12 cellular contexts compared by ENCODE assay signal in genomic region chr1:155944396-155944728, GRCh38. TPM values are rescaled to one million over a fixed set of nuclear protein-coding genes. Genes with fewer than 3 reads are reported as not detected.
DNase-seq lines count a peak whose midpoint lies in the region; ATAC-seq, FAIRE-seq and TF ChIP-seq lines count a peak whose summit lies in the region.
"Had no signal": no experiment of that assay in that cellular context is flagged by ENCODE, and none has a peak within 500 bp of the region (broad histone marks: within the 10 kb centered on the region; RNA-seq: fewer than 3 reads in every experiment).

No MANE protein-coding gene starts in this region.

- no peak for TF ChIP-seq CTCF in brain (conservative IDR thresholded peaks at IDR 0.05)
- TF ChIP-seq CTCF in thoracic aorta (IDR thresholded peaks at IDR 0.05) = no peak
- no peak for TF ChIP-seq CTCF in kidney (IDR thresholded peaks at IDR 0.05; ENCODE audit: borderline replicate concordance, extremely low read depth, insufficient read depth)

- H3K27me3 ChIP-seq in thoracic aorta (replicated peaks; ENCODE audit: insufficient read depth) = no peaks in the 10 kb centered on the region

- H3K4me1 Mint-ChIP-seq in activated naive CD4-positive, alpha-beta T cell treated with anti-CD3 and anti-CD28 coated beads, Interleukin-2, amount 50 U/mL, for 24 hours = peaks cover 58% of the 10 kb centered on the region
- peaks cover 24% of the 10 kb centered on the region for H3K4me1 Mint-ChIP-seq in brain

- H3K4me3 ChIP-seq in thoracic aorta (no peak overlapping the region), kidney (ENCODE audit: low read length in 2 of 2) (no peak overlapping the region)

- no peaks in the 10 kb centered on the region for H3K9me3 ChIP-seq in thoracic aorta
- H3K9me3 ChIP-seq in kidney (ENCODE audit: control insufficient read depth in 1 of 2, low read length in 2 of 2) = no peaks in the 10 kb centered on the region

- peaks cover 25% of the 10 kb centered on the region for H3K36me3 ChIP-seq in thoracic aorta
- H3K36me3 ChIP-seq in kidney (ENCODE audit: control insufficient read depth in 1 of 2, insufficient read depth in 2 of 2, low read length in 2 of 2) = peaks cover 3 to 9% of the 10 kb centered on the region in 2 donors

- no peak for FAIRE-seq in kidney (lab: Jason Lieb, UNC)
- FAIRE-seq: G401.6, islet of Langerhans had no signal

- DNase-seq in activated naive CD4-positive, alpha-beta T cell treated with Interleukin-2 at 50 U/mL for 16 hours = no peak
- peak; percentile 60 for DNase-seq in NCI-H774 (lab: John Stamatoyannopoulos, UW)
- no peak for DNase-seq in thoracic aorta (ENCODE audit: low spot score)
- DNase-seq in kidney = no peak

- peak overlapping the region; percentile 46 to 50 for H3K27ac ChIP-seq in thoracic aorta
- no peak overlapping the region for H3K27ac ChIP-seq in kidney (ENCODE audit: low read depth in 2 of 2, low read length in 2 of 2)

- peaks cover 27 to 52% of the 10 kb centered on the region in 2 donors for H3K4me1 ChIP-seq in thoracic aorta (ENCODE audit: control insufficient read depth in 1 of 2, low read depth in 2 of 2)
- H3K4me1 ChIP-seq in kidney (ENCODE audit: control insufficient read depth in 1 of 2, insufficient read depth in 1 of 2, low read depth in 1 of 2, low read length in 2 of 2) = peaks cover 24 to 30% of the 10 kb centered on the region in 2 donors

- H3K9ac ChIP-seq in kidney (ENCODE audit: low read length in 2 of 2) = no peak overlapping the region

- no peak overlapping the region for H3K4me3 Mint-ChIP-seq in activated naive CD4-positive, alpha-beta T cell treated with anti-CD3 and anti-CD28 coated beads, Interleukin-2, amount 50 U/mL, for 24 hours
- no peak overlapping the region for H3K4me3 Mint-ChIP-seq in brain

- H3K36me3 Mint-ChIP-seq in activated naive CD4-positive, alpha-beta T cell treated with anti-CD3 and anti-CD28 coated beads, Interleukin-2, amount 50 U/mL, for 24 hours = peaks cover 3% of the 10 kb centered on the region
- H3K36me3 Mint-ChIP-seq in brain = peaks cover 16% of the 10 kb centered on the region

- ATAC-seq in thoracic aorta (ENCODE audit: insufficient number of reproducible peaks, low FRiP score, low read depth) (no peak), HG03571 (IDR thresholded peaks at IDR 0.05; ENCODE audit: unreplicated experiment) (no peak), HG03469 (IDR thresholded peaks at IDR 0.05; ENCODE audit: unreplicated experiment) (no peak)

- H3K27ac Mint-ChIP-seq in activated naive CD4-positive, alpha-beta T cell treated with anti-CD3 and anti-CD28 coated beads, Interleukin-2, amount 50 U/mL, for 24 hours = peak overlapping the region; percentile 90
- peak overlapping the region in 4 of 5 experiments; percentile 79 to 89 (median 83) for H3K27ac Mint-ChIP-seq in brain

- no peaks in the 10 kb centered on the region for H3K9me3 Mint-ChIP-seq in activated naive CD4-positive, alpha-beta T cell treated with anti-CD3 and anti-CD28 coated beads, Interleukin-2, amount 50 U/mL, for 24 hours
- H3K9me3 Mint-ChIP-seq in brain = no peaks in the 10 kb centered on the region

- intact Hi-C loops in kidney (cut with DNase I) = loop anchor here (5.0 kb wide), 1 partner anchor 43 kb away; no protein-coding TSS in a partner anchor

- no peaks in the 10 kb centered on the region for H3K27me3 Mint-ChIP-seq in activated naive CD4-positive, alpha-beta T cell treated with anti-CD3 and anti-CD28 coated beads, Interleukin-2, amount 50 U/mL, for 24 hours
- H3K27me3 Mint-ChIP-seq in brain = no peaks in the 10 kb centered on the region

RNA-seq across cellular contexts. Expression of gene RXFP4, which starts 2.9 kb away (rescaled TPM):
- polyA plus RNA-seq in brain (ENCODE audit: insufficient read depth, low read depth, low replicate concordance) (not detected), kidney (ENCODE audit: insufficient read depth, low read depth, low replicate concordance) (0.32 TPM)
- total RNA-seq in thoracic aorta (not detected), kidney (not detected)
- total RNA-seq: epithelial cell of proximal tubule, SK-MEL-5 had no signal

RNA-seq across cellular contexts. Expression of gene KHDC4, which starts 10.1 kb away (rescaled TPM):
- polyA plus RNA-seq in brain (ENCODE audit: insufficient read depth, low read depth, low replicate concordance) = 24.1 TPM
- 10 to 100 TPM; 50.6 to 56.9 TPM for total RNA-seq in thoracic aorta
- total RNA-seq in kidney = 57.4 TPM
- polyA plus RNA-seq in kidney (ENCODE audit: insufficient read depth, low read depth, low replicate concordance) = 19.8 TPM

RNA-seq across cellular contexts. Expression of gene RIT1, which starts 33.2 kb away (rescaled TPM):
- 12.2 TPM for polyA plus RNA-seq in brain (ENCODE audit: insufficient read depth, low read depth, low replicate concordance)
- total RNA-seq in thoracic aorta = 10 to 100 TPM; 27.1 to 42.8 TPM
- 40.8 TPM for total RNA-seq in kidney
- 33.2 TPM for polyA plus RNA-seq in kidney (ENCODE audit: insufficient read depth, low read depth, low replicate concordance)

RNA-seq across cellular contexts. Expression of gene ARHGEF2, which starts 34.0 kb away (rescaled TPM):
- polyA plus RNA-seq in brain (ENCODE audit: insufficient read depth, low read depth, low replicate concordance) = 195 TPM
- 100 to 1,000 TPM; 162 to 166 TPM for total RNA-seq in thoracic aorta
- total RNA-seq in kidney = 99.6 TPM
- polyA plus RNA-seq in kidney (ENCODE audit: insufficient read depth, low read depth, low replicate concordance) = 32.3 TPM

Comparison
In these comparisons a context has a peak if more than half of its experiments do, and no peak if none do; other contexts are left out.
1. H3K27ac ChIP-seq: peak in thoracic aorta (2 of 2); none in kidney (0 of 2).